In the genomic region with DNA sequence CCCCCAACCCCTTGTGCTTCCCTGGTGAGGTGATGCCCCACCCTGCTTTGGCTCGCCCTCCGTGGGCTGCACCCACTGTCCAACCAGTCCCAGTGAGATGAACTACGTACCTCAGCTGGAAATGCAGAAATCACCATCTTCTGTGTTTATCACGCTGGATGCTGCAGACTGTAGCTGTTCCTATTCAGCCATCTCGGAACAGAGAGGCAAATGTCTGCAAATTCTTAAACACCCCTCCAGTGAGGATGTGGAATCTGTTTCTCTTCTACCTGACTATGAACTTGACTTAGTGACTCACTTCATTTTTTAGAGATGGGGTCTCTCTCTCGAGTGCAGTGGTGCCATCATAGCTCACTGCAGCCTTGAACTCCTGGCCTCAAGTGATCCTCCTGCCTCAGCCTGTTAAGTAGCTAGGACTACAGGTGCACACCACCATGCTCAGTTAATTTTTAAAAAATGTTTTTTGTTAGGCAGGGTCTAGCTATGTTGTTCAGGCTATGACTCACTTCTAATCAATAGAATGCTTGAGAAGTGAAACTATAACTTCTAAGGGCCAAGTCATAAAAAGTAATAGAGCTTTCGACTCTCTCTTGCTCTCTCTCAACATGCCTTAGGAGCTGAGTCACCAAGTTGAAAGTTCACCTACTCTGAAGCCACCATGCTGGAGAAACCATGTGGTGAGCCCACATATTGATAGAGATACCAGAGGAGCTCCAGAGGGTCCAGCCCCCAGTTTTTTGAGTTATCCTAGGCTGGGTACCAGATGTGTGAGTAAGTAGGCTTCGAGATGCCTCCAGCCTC, we compare ENCODE assay signal across 9 cellular contexts. TPM values are rescaled to one million over a fixed set of nuclear protein-coding genes. Genes with fewer than 3 reads are reported as not detected.
DNase-seq lines count a peak whose midpoint lies in the region; ATAC-seq and TF ChIP-seq lines count a peak whose summit lies in the region.
"Had no signal": no experiment of that assay in that cellular context is flagged by ENCODE, and none has a peak within 500 bp of the region (broad histone marks: within the 10 kb centered on the region; RNA-seq: fewer than 3 reads in every experiment).

No MANE protein-coding gene starts in this region.

- no peaks in the 10 kb centered on the region for H3K36me3 Mint-ChIP-seq in activated CD4-positive, alpha-beta T cell treated with anti-CD3 and anti-CD28 coated beads for 36 hours (ENCODE audit: low read depth)
- H3K36me3 Mint-ChIP-seq in activated naive CD8-positive, alpha-beta T cell treated with anti-CD3 and anti-CD28 coated beads for 36 hours = no peaks in the 10 kb centered on the region

- H3K9me3 Mint-ChIP-seq in activated CD4-positive, alpha-beta T cell treated with anti-CD3 and anti-CD28 coated beads for 36 hours (ENCODE audit: low read depth) = no peaks in the 10 kb centered on the region
- H3K9me3 Mint-ChIP-seq in activated naive CD8-positive, alpha-beta T cell treated with anti-CD3 and anti-CD28 coated beads for 36 hours = peaks cover 1% of the 10 kb centered on the region

- intact Hi-C loops in activated CD4-positive, alpha-beta T cell treated with anti-CD3 and anti-CD28 coated beads for 36 hours (cut with DNase I, micrococcal nuclease) = loop anchor here (1.0 kb wide), 2 partner anchors 10 to 59 kb away; no protein-coding TSS in a partner anchor

- CTCF ChIA-PET in activated CD4-positive, alpha-beta T cell treated with anti-CD3 and anti-CD28 coated beads for 36 hours (lab: Charles Lee) = interaction anchor here (0.6 to 1.9 kb wide), 11 partner anchors 10 to 336 kb away, joined by 3 to 21 read pairs (median 3); a partner anchor contains a TSS

- ATAC-seq in activated CD4-positive, alpha-beta T cell treated with anti-CD3 and anti-CD28 coated beads for 36 hours = peak; percentile 98
- ATAC-seq in HG03521 (IDR thresholded peaks at IDR 0.05; ENCODE audit: unreplicated experiment) (peak; percentile 71), GM21528 (IDR thresholded peaks at IDR 0.05; ENCODE audit: low FRiP score, unreplicated experiment) (no peak)

- H3K4me1 Mint-ChIP-seq in activated CD4-positive, alpha-beta T cell treated with anti-CD3 and anti-CD28 coated beads for 36 hours = peaks cover 15% of the 10 kb centered on the region
- H3K4me1 Mint-ChIP-seq in activated naive CD8-positive, alpha-beta T cell treated with anti-CD3 and anti-CD28 coated beads for 36 hours = peaks cover 11% of the 10 kb centered on the region

- POLR2A ChIA-PET in activated CD4-positive, alpha-beta T cell treated with anti-CD3 and anti-CD28 coated beads for 36 hours (lab: Charles Lee) = interaction anchor here (0.6 to 1.4 kb wide), 6 partner anchors 56 to 242 kb away, joined by 3 to 6 read pairs (median 3); a partner anchor contains a TSS

- peak; percentile 62 for DNase-seq in activated CD4-positive, alpha-beta T cell treated with anti-CD3 and anti-CD28 coated beads for 36 hours
- DNase-seq in activated CD4-positive, alpha-beta T cell treated with anti-CD3 and anti-CD28 coated beads, Interleukin-2, amount 50 U/mL, for 4 hours = no peak
- DNase-seq in activated naive CD8-positive, alpha-beta T cell treated with anti-CD3 and anti-CD28 coated beads for 36 hours = peak; percentile 33
- peak; percentile 14 to 30 for DNase-seq in stimulated activated CD8-positive, alpha-beta memory T cell treated with anti-CD3 and anti-CD28 coated beads, Interleukin-2, amount 100 ng/mL, for 48 hours (ENCODE audit: low read depth in 2 of 2)
- DNase-seq in UCSD-AML1 (lab: John Stamatoyannopoulos, UW; ENCODE audit: unreplicated experiment) = no peak
- DNase-seq in GM13976 (ENCODE audit: low spot score) = no peak
- DNase-seq: AML-193 had no signal

- in situ Hi-C loops in GM13976 (cut with MboI; ENCODE audit: low sequenced_read_pairs, unreplicated experiment) = no loop called here

- peak overlapping the region; percentile 69 for H3K27ac Mint-ChIP-seq in activated CD4-positive, alpha-beta T cell treated with anti-CD3 and anti-CD28 coated beads for 36 hours
- H3K27ac Mint-ChIP-seq in activated naive CD8-positive, alpha-beta T cell treated with anti-CD3 and anti-CD28 coated beads for 36 hours = no peak overlapping the region

- no peaks in the 10 kb centered on the region for H3K27me3 Mint-ChIP-seq in activated CD4-positive, alpha-beta T cell treated with anti-CD3 and anti-CD28 coated beads for 36 hours
- H3K27me3 Mint-ChIP-seq in activated naive CD8-positive, alpha-beta T cell treated with anti-CD3 and anti-CD28 coated beads for 36 hours = no peaks in the 10 kb centered on the region

- no peak for TF ChIP-seq CTCF in GM13976 (IDR thresholded peaks at IDR 0.05; ENCODE audit: borderline replicate concordance, control extremely low read depth, extremely low read depth, insufficient read depth, missing control alignments)

- no peak overlapping the region for H3K4me3 Mint-ChIP-seq in activated CD4-positive, alpha-beta T cell treated with anti-CD3 and anti-CD28 coated beads for 36 hours
- no peak overlapping the region for H3K4me3 Mint-ChIP-seq in activated naive CD8-positive, alpha-beta T cell treated with anti-CD3 and anti-CD28 coated beads for 36 hours

RNA-seq across cellular contexts. Expression of a gene that starts 11.5 kb away (rescaled TPM):
- total RNA-seq in activated CD4-positive, alpha-beta T cell treated with anti-CD3 and anti-CD28 coated beads for 36 hours = 10 to 100 TPM; 51.6 to 57.9 TPM
- total RNA-seq in activated naive CD8-positive, alpha-beta T cell treated with anti-CD3 and anti-CD28 coated beads for 36 hours = 10 to 100 TPM; 55.2 to 56.5 TPM

Comparison
In these comparisons a context has a peak if more than half of its experiments do, and no peak if none do; other contexts are left out.
1. DNase-seq: peak in activated CD4-positive, alpha-beta T cell treated with anti-CD3 and anti-CD28 coated beads for 36 hours (single experiment), activated naive CD8-positive, alpha-beta T cell treated with anti-CD3 and anti-CD28 coated beads for 36 hours (single experiment) and stimulated activated CD8-positive, alpha-beta memory T cell treated with anti-CD3 and anti-CD28 coated beads, Interleukin-2, amount 100 ng/mL, for 48 hours (2 of 2); none in activated CD4-positive, alpha-beta T cell treated with anti-CD3 and anti-CD28 coated beads, Interleukin-2, amount 50 U/mL, for 4 hours (0 of 2), UCSD-AML1 (single experiment) and GM13976 (single experiment).